ENCODE assay signal across 1 cellular context in genomic region chr13:24823122-24823710, GRCh38.
TF ChIP-seq lines count a peak whose summit lies in the region.
"Not testable (repeated sequence)": the region's sequence is repeated elsewhere in the genome, so short reads cannot be mapped to it uniquely, and the experiment has no call there.

No MANE protein-coding gene starts in this region.

TF ChIP-seq in HepG2, 621 proteins besides CTCF, POLR2A, EP300 and RAD21 (continued from another document):
- TF ChIP-seq HNF1A (IDR thresholded peaks at IDR 0.05; ENCODE audit: low read depth), result peak; percentile 54; the same call in 1 of the 2 replicates
- 0 out of 2 replicates have a peak, but pooled peaks have one; percentile 49 for TF ChIP-seq HNF1A (CRISPR knock-in tag; IDR thresholded peaks at IDR 0.05; ENCODE audit: borderline replicate concordance)
- TF ChIP-seq KDM1A (CRISPR knock-in tag; IDR thresholded peaks at IDR 0.05), result peak; percentile 27; the same call in 1 of the 2 replicates
- not testable (repeated sequence) for TF ChIP-seq SOX6 (IDR thresholded peaks at IDR 0.05)
- peak; percentile 32; the same call in 1 of the 2 replicates for TF ChIP-seq SOX6 (CRISPR knock-in tag; IDR thresholded peaks at IDR 0.05)
- TF ChIP-seq ZNF460 (CRISPR knock-in tag; IDR thresholded peaks at IDR 0.05; ENCODE audit: borderline replicate concordance), result peak; percentile 86
